Comparison of ENCODE assay signal across 1 cellular context in genomic region chr6:34223964-34224940, GRCh38.
A peak's percentile ranks its signal among the peaks of the same experiment; 100 is the strongest.
TF ChIP-seq lines count a peak whose summit lies in the region.

No MANE protein-coding gene starts in this region.

TF ChIP-seq in A549, 52 proteins besides CTCF, POLR2A, EP300 and RAD21 (continued from another document):
- no peak for TF ChIP-seq ELK1 (IDR thresholded peaks at IDR 0.05; ENCODE audit: low read depth, low read length)
- no peak for TF ChIP-seq GATA3 (IDR thresholded peaks at IDR 0.05; ENCODE audit: borderline replicate concordance)
- no peak for TF ChIP-seq HMGXB4 (CRISPR knock-in tag; IDR thresholded peaks at IDR 0.05; ENCODE audit: borderline replicate concordance)
- no peak for TF ChIP-seq ESRRA (IDR thresholded peaks at IDR 0.05; ENCODE audit: borderline replicate concordance, low read length)
- TF ChIP-seq MAX (IDR thresholded peaks at IDR 0.05), result peak; percentile 19
- TF ChIP-seq HEYL (CRISPR knock-in tag; IDR thresholded peaks at IDR 0.05), result no peak
- TF ChIP-seq JUNB (IDR thresholded peaks at IDR 0.05), result peak; percentile 76
- TF ChIP-seq MAFK (IDR thresholded peaks at IDR 0.05; ENCODE audit: partially characterized antibody), result no peak
- no peak for TF ChIP-seq HOXB13 (CRISPR knock-in tag; IDR thresholded peaks at IDR 0.05; ENCODE audit: low read depth)
- peak; percentile 82; the same call in 1 of the 2 replicates for TF ChIP-seq FOSL2 (IDR thresholded peaks at IDR 0.05)
- peak; percentile 93 for TF ChIP-seq FOSL2 (CRISPR knock-in tag; IDR thresholded peaks at IDR 0.05)
- TF ChIP-seq HOXA7 (CRISPR knock-in tag; IDR thresholded peaks at IDR 0.05), result no peak
- no peak for TF ChIP-seq BHLHE40 (IDR thresholded peaks at IDR 0.05; ENCODE audit: low read depth, low read length)
- TF ChIP-seq REST (IDR thresholded peaks at IDR 0.05), result no peak
- no peak for TF ChIP-seq USF2 (IDR thresholded peaks at IDR 0.05)
- no peak for TF ChIP-seq CBX8 (IDR thresholded peaks at IDR 0.05)
- TF ChIP-seq ZC3H11A (IDR thresholded peaks at IDR 0.05), result no peak
- TF ChIP-seq ZNF302 (CRISPR knock-in tag; IDR thresholded peaks at IDR 0.05), result no peak
- TF ChIP-seq CBX2 (IDR thresholded peaks at IDR 0.05; ENCODE audit: borderline replicate concordance, low read depth), result no peak
- TF ChIP-seq ZSCAN20 (CRISPR knock-in tag; IDR thresholded peaks at IDR 0.05), result no peak
- TF ChIP-seq MYC (IDR thresholded peaks at IDR 0.05; ENCODE audit: borderline replicate concordance, low read length), result no peak
- TF ChIP-seq HDAC2 (IDR thresholded peaks at IDR 0.05), result no peak
- TF ChIP-seq EHMT2 (IDR thresholded peaks at IDR 0.05; ENCODE audit: low read depth), result no peak
- TF ChIP-seq MAZ (IDR thresholded peaks at IDR 0.05; ENCODE audit: borderline replicate concordance, low read depth, low read length), result no peak
- no peak for TF ChIP-seq CHD4 (IDR thresholded peaks at IDR 0.05; ENCODE audit: borderline replicate concordance)
- no peak for TF ChIP-seq EHF (CRISPR knock-in tag; IDR thresholded peaks at IDR 0.05)
- TF ChIP-seq HES2 (IDR thresholded peaks at IDR 0.05), result no peak
